ENCODE assay signal across 2 cellular contexts in genomic region chr16:13139661-13140241, GRCh38.
TF ChIP-seq lines count a peak whose summit lies in the region.

No MANE protein-coding gene starts in this region.

TF ChIP-seq in HepG2, 621 proteins besides CTCF, POLR2A, EP300 and RAD21:
- TF ChIP-seq ZNF720 (CRISPR knock-in tag; IDR thresholded peaks at IDR 0.05): no peak
- TF ChIP-seq ZUFSP (CRISPR knock-in tag; IDR thresholded peaks at IDR 0.05; ENCODE audit: borderline replicate concordance): no peak
- TF ChIP-seq E2F5 (CRISPR knock-in tag; conservative IDR thresholded peaks at IDR 0.05): no peak
- TF ChIP-seq PRDM15 (CRISPR knock-in tag; IDR thresholded peaks at IDR 0.05): no peak
- no peak for TF ChIP-seq RXRB (CRISPR knock-in tag; IDR thresholded peaks at IDR 0.05; ENCODE audit: borderline replicate concordance)
- peak; percentile 63; the same call in 1 of the 2 replicates for TF ChIP-seq PCBP1 (IDR thresholded peaks at IDR 0.05; ENCODE audit: borderline replicate concordance, low read depth, low read length)
- TF ChIP-seq THAP9 (CRISPR knock-in tag; IDR thresholded peaks at IDR 0.05; ENCODE audit: borderline replicate concordance): no peak
- no peak for TF ChIP-seq ZMAT3 (CRISPR knock-in tag; conservative IDR thresholded peaks at IDR 0.05)
- no peak for TF ChIP-seq KAT2B (IDR thresholded peaks at IDR 0.05; ENCODE audit: borderline replicate concordance, low read depth, low read length)
- no peak for TF ChIP-seq ATF1 (CRISPR knock-in tag; IDR thresholded peaks at IDR 0.05)
- no peak for TF ChIP-seq ZNF224 (CRISPR knock-in tag; IDR thresholded peaks at IDR 0.05)
- TF ChIP-seq RFXAP (CRISPR knock-in tag; IDR thresholded peaks at IDR 0.05; ENCODE audit: borderline replicate concordance): no peak
- TF ChIP-seq PCBP2 (optimal IDR thresholded peaks at IDR 0.05; ENCODE audit: low read depth, low read length, poor library complexity, severe bottlenecking): peak; percentile 78
- TF ChIP-seq EHMT2 (IDR thresholded peaks at IDR 0.05; ENCODE audit: borderline replicate concordance, low read depth, low read length): no peak
- TF ChIP-seq ZKSCAN1 (IDR thresholded peaks at IDR 0.05; ENCODE audit: low read length): no peak
- no peak for TF ChIP-seq STAG1 (CRISPR knock-in tag; IDR thresholded peaks at IDR 0.05)
- no peak for TF ChIP-seq ZNF333 (CRISPR knock-in tag; IDR thresholded peaks at IDR 0.05; ENCODE audit: borderline replicate concordance)

TF ChIP-seq in H1, 55 proteins besides CTCF, POLR2A, EP300 and RAD21:
- no peak for TF ChIP-seq JUN (IDR thresholded peaks at IDR 0.05; ENCODE audit: low read depth, low read length)
